Comparison of ENCODE assay signal across 18 cellular contexts in genomic region chr3:67059443-67059842, GRCh38.
"Had no signal": no experiment of that assay in that cellular context is flagged by ENCODE, and none has a peak within 500 bp of the region (broad histone marks: within the 10 kb centered on the region; RNA-seq: fewer than 3 reads in every experiment).

No MANE protein-coding gene starts in this region.

- H3K9me3 ChIP-seq: SK-N-SH had no signal

- H3K9me2 ChIP-seq: SK-N-SH had no signal

- H3K9ac ChIP-seq: SK-N-SH had no signal

- H3K4me2 ChIP-seq: SK-N-SH had no signal

- DNase-seq: KBM-7; NCI-H1048; NCI-H1105; NCI-H1417; NCI-H1436 treated with DMSO at 0.1 percent for 48 hours; NCI-H1694; NCI-H187 treated with DMSO at 0.1 percent for 48 hours; NCI-H2029 treated with DMSO at 0.1 percent for 48 hours; NCI-H2171 treated with DMSO at 0.1 percent for 48 hours; NCI-H345; NCI-H446 treated with DMSO at 0.1 percent for 48 hours; NCI-H510A treated with DMSO at 0.1 percent for 48 hours; NCI-H526; NK-92 treated with Interleukin-12 subunit alpha and Interleukin-12 subunit beta, amount 100 ng/mL, for 24 hours; RPMI8226; SHP77; SK-N-SH; T-helper 1 cell had no signal
